ENCODE assay signal across 8 cellular contexts in the genomic region with DNA sequence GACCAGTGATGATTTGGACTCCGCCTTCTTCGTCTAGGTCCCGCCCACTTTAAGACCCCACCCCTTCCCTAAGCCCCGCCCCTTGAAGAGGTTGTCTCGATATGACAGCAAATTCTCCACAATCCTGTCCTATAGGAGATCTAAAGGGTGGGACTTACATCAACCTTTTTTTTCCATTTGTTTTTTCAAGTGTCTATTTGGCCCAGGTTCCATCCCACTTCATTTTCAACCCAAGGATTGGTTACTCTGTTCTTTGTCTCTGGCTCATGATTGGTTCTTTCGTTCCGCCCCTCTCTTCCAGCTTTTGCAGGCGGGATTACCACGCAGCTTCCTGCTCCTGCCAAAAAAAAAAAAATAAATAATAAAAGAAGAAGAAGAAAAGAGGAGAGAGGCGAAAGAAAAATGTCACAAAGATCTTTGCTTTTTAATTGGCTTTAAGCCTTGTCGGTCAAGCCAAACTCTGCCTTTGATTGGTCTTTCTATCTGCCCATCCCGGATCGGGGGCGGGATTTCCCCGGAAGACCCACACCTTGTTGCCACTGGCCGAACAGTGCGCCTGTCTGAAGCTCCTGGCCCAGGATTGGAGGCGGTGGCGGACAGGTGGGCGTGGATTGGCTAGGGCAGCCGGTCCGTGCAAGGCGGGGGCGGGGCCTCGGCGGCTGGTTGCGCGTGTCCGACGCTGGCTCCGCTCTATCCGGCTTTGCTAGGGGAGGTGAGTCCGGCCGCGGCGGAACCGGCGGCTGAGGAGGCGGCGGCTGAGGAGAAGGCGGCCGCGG. TPM values are rescaled to one million over a fixed set of nuclear protein-coding genes. Genes with fewer than 3 reads are reported as not detected.
DNase-seq lines count a peak whose midpoint lies in the region; ATAC-seq, FAIRE-seq and TF ChIP-seq lines count a peak whose summit lies in the region.

No MANE protein-coding gene starts in this region.

- ATAC-seq in HG02798 (IDR thresholded peaks at IDR 0.05; ENCODE audit: poor library complexity, unreplicated experiment), result peak; percentile 94

- H3K79me2 ChIP-seq in parathyroid adenoma, result peaks cover 11% of the 10 kb centered on the region

- TF ChIP-seq POLR2A in GM12891 (IDR thresholded peaks at IDR 0.05; ENCODE audit: low read depth, low read length) (peak; percentile 60), tibial nerve (IDR thresholded peaks at IDR 0.05) (peak in 1 of 2 donors; percentile 70)

- no peaks in the 10 kb centered on the region for H3K27me3 ChIP-seq in adipocyte (replicated peaks; ENCODE audit: control insufficient read depth, insufficient read depth, low read length)
- H3K27me3 ChIP-seq in cardiac muscle cell, result no peaks in the 10 kb centered on the region
- no peaks in the 10 kb centered on the region for H3K27me3 ChIP-seq in parathyroid adenoma (ENCODE audit: control insufficient read depth, insufficient read depth, low read length)
- no peaks in the 10 kb centered on the region for H3K27me3 ChIP-seq in tibial nerve

- no peak for TF ChIP-seq CTCF in cardiac muscle cell (IDR thresholded peaks at IDR 0.05; ENCODE audit: low read depth, low read length)
- no peak for TF ChIP-seq CTCF in parathyroid adenoma (IDR thresholded peaks at IDR 0.05)
- TF ChIP-seq CTCF in tibial nerve (IDR thresholded peaks at IDR 0.05), result peak in 1 of 5 experiments; percentile 60

- peak overlapping the region; percentile 81 for H3K27ac ChIP-seq in cardiac muscle cell
- peak overlapping the region; percentile 69 for H3K27ac ChIP-seq in parathyroid adenoma
- peak overlapping the region; percentile 80 to 94 (median 88) for H3K27ac ChIP-seq in tibial nerve

- H3K36me3 ChIP-seq in adipocyte (ENCODE audit: control insufficient read depth, insufficient read depth, low read length, severe bottlenecking), result no peaks in the 10 kb centered on the region
- H3K36me3 ChIP-seq in cardiac muscle cell, result no peaks in the 10 kb centered on the region
- no peaks in the 10 kb centered on the region for H3K36me3 ChIP-seq in parathyroid adenoma (ENCODE audit: control insufficient read depth, insufficient read depth, low read length)
- H3K36me3 ChIP-seq in tibial nerve, result no peaks in the 10 kb centered on the region

- DNase-seq in GM12891 (ENCODE audit: insufficient read length, low spot score), result peak; percentile 92
- DNase-seq in NCI-H1417 treated with DMSO at 0.1 percent for 48 hours (lab: John Stamatoyannopoulos, UW), result peak; percentile 100
- DNase-seq in SW 1271 (lab: John Stamatoyannopoulos, UW), result peak; percentile 99 to 100
- DNase-seq in adipocyte (ENCODE audit: low read depth), result peak; percentile 100
- DNase-seq in cardiac muscle cell (ENCODE audit: low read depth in 1 of 2, low spot score in 1 of 2), result peak; percentile 99 to 100
- DNase-seq in tibial nerve (ENCODE audit: low spot score in 2 of 2), result peak; percentile 98

- WGBS in tibial nerve, 2 donors, result 1 to 2% methylated on average over 33 to 43 of the region's 43 CpGs

- H3K4me1 ChIP-seq in adipocyte (ENCODE audit: control insufficient read depth, insufficient read depth, low read length) (peaks cover 39% of the 10 kb centered on the region), cardiac muscle cell (ENCODE audit: low read depth) (peaks cover 36% of the 10 kb centered on the region), parathyroid adenoma (peaks cover 12% of the 10 kb centered on the region), tibial nerve (peaks cover 0 to 39% (median 23%) of the 10 kb centered on the region in 4 donors)

- peak overlapping the region; percentile 10 for H3K4me2 ChIP-seq in parathyroid adenoma (ENCODE audit: low read length)

- no peaks in the 10 kb centered on the region for H3K9me3 ChIP-seq in adipocyte (ENCODE audit: control insufficient read depth, low read length)
- no peaks in the 10 kb centered on the region for H3K9me3 ChIP-seq in cardiac muscle cell (ENCODE audit: low read depth)
- H3K9me3 ChIP-seq in parathyroid adenoma (ENCODE audit: control insufficient read depth, low read length), result no peaks in the 10 kb centered on the region
- no peaks in the 10 kb centered on the region for H3K9me3 ChIP-seq in tibial nerve

- H3K9ac ChIP-seq in adipocyte (ENCODE audit: low read length), result peak overlapping the region; percentile 92
- H3K9ac ChIP-seq in parathyroid adenoma, result no peak overlapping the region

- FAIRE-seq in GM12891 (lab: Jason Lieb, UNC), result peak; percentile 98

- H2AFZ ChIP-seq in parathyroid adenoma, result peak overlapping the region; percentile 83

- H3K4me3 ChIP-seq in adipocyte (ENCODE audit: low read length), result peak overlapping the region; percentile 88
- H3K4me3 ChIP-seq in cardiac muscle cell, result peak overlapping the region; percentile 79
- peak overlapping the region; percentile 64 for H3K4me3 ChIP-seq in parathyroid adenoma (ENCODE audit: low read depth, low read length)
- peak overlapping the region; percentile 65 to 94 (median 87) for H3K4me3 ChIP-seq in tibial nerve

- peak; percentile 79 to 82 for TF ChIP-seq EP300 in tibial nerve (IDR thresholded peaks at IDR 0.05)

TF ChIP-seq in GM12891, 5 proteins besides CTCF, POLR2A, EP300 and RAD21:
- TF ChIP-seq POLR2AphosphoS5 (IDR thresholded peaks at IDR 0.05; ENCODE audit: low read depth, low read length) (peak; percentile 55; the same call in 1 of the 2 replicates), POU2F2 (IDR thresholded peaks at IDR 0.05; ENCODE audit: low read depth, low read length) (no peak), PAX5 (IDR thresholded peaks at IDR 0.05; ENCODE audit: insufficient read depth, low read length, severe bottlenecking) (no peak), TAF1 (IDR thresholded peaks at IDR 0.05; ENCODE audit: low read depth, low read length) (0 out of 2 replicates have a peak, but pooled peaks have one; percentile 48)
TF ChIP-seq in GM12891: peak in this region for 2.

RNA-seq across cellular contexts. Expression of gene NLK, which starts 1.2 kb away (rescaled TPM):
- polyA plus RNA-seq in GM12891 (2012; ENCODE audit: low read depth, missing spikeins), result 8.0 TPM
- total RNA-seq in cardiac muscle cell (22.1 and 33.1 TPM in 2 replicates), tibial nerve (10 to 100 TPM; 24.7 to 37.5 (median 32.4) TPM)
- 10.9 and 11.0 TPM in 2 replicates for polyA plus RNA-seq in cardiac muscle cell

Comparison
In these comparisons a context has a peak if more than half of its experiments do, and no peak if none do; other contexts are left out.
1. Peak in every context shown above with its lines: DNase-seq, ATAC-seq, H3K4me3 ChIP-seq and H3K27ac ChIP-seq.